In the genomic region with DNA sequence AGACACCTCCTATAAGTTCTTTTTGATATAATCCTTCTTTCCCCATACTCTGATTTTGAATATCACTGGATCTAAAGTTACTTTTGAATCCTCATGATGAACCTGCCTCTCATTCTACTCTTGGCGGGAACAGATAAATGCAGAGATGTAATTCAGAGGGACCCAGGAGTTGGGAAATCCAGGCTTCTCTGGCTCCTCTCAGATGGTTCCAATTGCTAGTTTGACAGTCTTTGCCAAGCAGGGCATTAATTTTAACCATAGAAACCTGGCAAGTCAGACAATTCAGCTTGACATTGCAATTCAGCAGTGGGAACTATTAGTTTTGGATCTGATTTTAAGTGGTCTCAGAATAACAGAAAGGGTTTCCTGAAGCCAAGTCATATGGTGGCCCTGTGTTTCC, we compare ENCODE assay signal across 29 cellular contexts.
"Had no signal": no experiment of that assay in that cellular context is flagged by ENCODE, and none has a peak within 500 bp of the region (broad histone marks: within the 10 kb centered on the region; RNA-seq: fewer than 3 reads in every experiment).

No MANE protein-coding gene starts in this region.

- DNase-seq: dermis blood vessel endothelial cell; effector memory CD4-positive, alpha-beta T cell; foreskin keratinocyte; heart left ventricle; kidney; mucosa of descending colon; naive B cell; right lobe of liver; small intestine; stimulated activated CD4-positive, alpha-beta T cell treated with anti-CD3 and anti-CD28 coated beads, Interleukin-15, amount 100 ng/mL, for 24 hours; stimulated activated CD4-positive, alpha-beta T cell treated with anti-CD3 and anti-CD28 coated beads, Interleukin-2, amount 100 ng/mL, for 48 hours; stimulated activated naive B cell treated with anti-CD40 and anti-IgM and Interleukin-4, amounts not matched to agents 10 μg/mL and 1 μg/mL and 100 μg/mL, for 72 hours; transverse colon; upper lobe of right lung; uterus had no signal

- ATAC-seq: foreskin keratinocyte; gastroesophageal sphincter; heart left ventricle; mucosa of descending colon; natural killer cell treated with Interleukin-12 subunit alpha and Interleukin-12 subunit beta and Interleukin-15 and Interleukin-18, amount 100 ng/mL, for 72 hours; stimulated activated naive B cell treated with anti-CD40 and anti-IgM and Interleukin-4, amounts not matched to agents 10 μg/mL and 1 μg/mL and 100 μg/mL, for 72 hours; upper lobe of right lung had no signal

- H3K27ac Mint-ChIP-seq: memory B cell; mesothelial cell of epicardium; naive B cell; natural killer cell treated with Interleukin-12 subunit alpha and Interleukin-12 subunit beta and Interleukin-15 and Interleukin-18, amount 100 ng/mL, for 72 hours; progenitor cell of endocrine pancreas; stimulated activated naive B cell treated with anti-CD40 and anti-IgM and Interleukin-4, amounts not matched to agents 10 μg/mL and 1 μg/mL and 100 μg/mL, for 72 hours; stimulated activated naive CD8-positive, alpha-beta T cell treated with anti-CD3 and anti-CD28 coated beads, Interleukin-15, Interleukin-2, amounts not matched to agents 100 ng/mL and 50 ng/mL, for 24 hours had no signal

- H3K4me1 Mint-ChIP-seq: memory B cell; naive B cell; stimulated activated naive B cell treated with anti-CD40 and anti-IgM and Interleukin-4, amounts not matched to agents 10 μg/mL and 1 μg/mL and 100 μg/mL, for 72 hours had no signal

- H3K4me3 Mint-ChIP-seq: memory B cell; mesothelial cell of epicardium; naive B cell; natural killer cell treated with Interleukin-12 subunit alpha and Interleukin-12 subunit beta and Interleukin-15 and Interleukin-18, amount 100 ng/mL, for 72 hours; neural crest cell; stimulated activated naive B cell treated with anti-CD40 and anti-IgM and Interleukin-4, amounts not matched to agents 10 μg/mL and 1 μg/mL and 100 μg/mL, for 72 hours; stimulated activated naive CD8-positive, alpha-beta T cell treated with anti-CD3 and anti-CD28 coated beads, Interleukin-15, Interleukin-2, amounts not matched to agents 100 ng/mL and 50 ng/mL, for 24 hours had no signal

- H3K4me2 ChIP-seq: hepatocyte had no signal

- H3K4me3 ChIP-seq: coronary artery, esophagus muscularis mucosa, gastroesophageal sphincter, heart left ventricle, hepatocyte, lung, mucosa of descending colon, right lobe of liver, suprapubic skin, transverse colon, upper lobe of right lung, uterus had no signal

- H3K27me3 ChIP-seq: esophagus muscularis mucosa, foreskin keratinocyte, gastroesophageal sphincter, heart left ventricle, hepatocyte, neutrophil, right lobe of liver, suprapubic skin, transverse colon, upper lobe of right lung, uterus had no signal

- H3K9me3 Mint-ChIP-seq: memory B cell; natural killer cell treated with Interleukin-12 subunit alpha and Interleukin-12 subunit beta and Interleukin-15 and Interleukin-18, amount 100 ng/mL, for 72 hours; stimulated activated naive B cell treated with anti-CD40 and anti-IgM and Interleukin-4, amounts not matched to agents 10 μg/mL and 1 μg/mL and 100 μg/mL, for 72 hours; stimulated activated naive CD8-positive, alpha-beta T cell treated with anti-CD3 and anti-CD28 coated beads, Interleukin-15, Interleukin-2, amounts not matched to agents 100 ng/mL and 50 ng/mL, for 24 hours had no signal

- H3K9ac ChIP-seq: parathyroid adenoma had no signal

- H3K4me1 ChIP-seq: foreskin keratinocyte, parathyroid adenoma, right lobe of liver, suprapubic skin, transverse colon, upper lobe of right lung, uterus had no signal

- H2AFZ ChIP-seq: hepatocyte, parathyroid adenoma had no signal

- H3K79me2 ChIP-seq: hepatocyte, parathyroid adenoma had no signal

- H3K36me3 ChIP-seq: esophagus muscularis mucosa, gastroesophageal sphincter, heart left ventricle, neutrophil, right lobe of liver, suprapubic skin, transverse colon, upper lobe of right lung, uterus had no signal

- H3K9me3 ChIP-seq: esophagus muscularis mucosa, gastroesophageal sphincter, heart left ventricle, mucosa of descending colon, neutrophil, right lobe of liver, suprapubic skin, transverse colon, upper lobe of right lung, uterus had no signal

- H3K27ac ChIP-seq: coronary artery, esophagus muscularis mucosa, foreskin keratinocyte, gastroesophageal sphincter, heart left ventricle, hepatocyte, neutrophil, parathyroid adenoma, right lobe of liver, suprapubic skin, transverse colon, upper lobe of right lung, uterus had no signal
